ENCODE assay signal across 18 cellular contexts in the genomic region with DNA sequence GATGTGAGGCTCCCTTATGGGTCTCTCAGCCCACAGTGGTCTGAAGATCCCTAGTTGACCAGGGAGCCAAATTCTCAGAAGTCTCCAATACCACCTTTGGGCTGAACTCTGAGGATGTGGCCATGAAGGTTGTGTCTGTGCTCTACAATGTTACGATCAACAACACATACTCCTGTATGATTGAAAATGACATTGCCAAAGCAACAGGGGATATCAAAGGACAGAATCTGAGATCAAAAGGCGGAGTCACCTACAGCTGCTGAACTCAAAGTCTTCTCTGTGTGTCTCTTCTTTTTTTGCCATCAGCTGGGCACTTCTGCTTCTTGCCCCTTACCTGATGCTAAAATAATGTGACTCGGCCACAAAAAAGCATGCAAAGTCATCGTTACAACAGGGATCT. TPM values are rescaled to one million over a fixed set of nuclear protein-coding genes. Genes with fewer than 3 reads are reported as not detected.
DNase-seq lines count a peak whose midpoint lies in the region; ATAC-seq, FAIRE-seq and TF ChIP-seq lines count a peak whose summit lies in the region.
"Had no signal": no experiment of that assay in that cellular context is flagged by ENCODE, and none has a peak within 500 bp of the region (broad histone marks: within the 10 kb centered on the region; RNA-seq: fewer than 3 reads in every experiment).

No MANE protein-coding gene starts in this region.

- no peaks in the 10 kb centered on the region for H3K27me3 Mint-ChIP-seq in activated CD4-positive, alpha-beta T cell treated with anti-CD3 and anti-CD28 coated beads for 36 hours

- H3K4me1 ChIP-seq in A549 (no peaks in the 10 kb centered on the region), esophagus muscularis mucosa (no peaks in the 10 kb centered on the region)
- H3K4me1 ChIP-seq: BLaER1 had no signal

- intact Hi-C loops in activated CD4-positive, alpha-beta T cell treated with anti-CD3 and anti-CD28 coated beads for 36 hours (cut with DNase I, micrococcal nuclease): no loop called here
- intact Hi-C loops in esophagus muscularis mucosa (cut with DNase I): no loop called here

- no peak for TF ChIP-seq CTCF in A549 (IDR thresholded peaks at IDR 0.05)
- TF ChIP-seq CTCF in esophagus muscularis mucosa (IDR thresholded peaks at IDR 0.05): no peak

- TF ChIP-seq POLR2A in A549 (IDR thresholded peaks at IDR 0.05; ENCODE audit: low read length) (no peak), GM12892 (IDR thresholded peaks at IDR 0.05; ENCODE audit: low read depth, low read length) (no peak), esophagus muscularis mucosa (IDR thresholded peaks at IDR 0.05; ENCODE audit: low read depth) (no peak)

- FAIRE-seq in A549 (lab: Jason Lieb, UNC): peak; percentile 32
- FAIRE-seq in GM12892 (lab: Jason Lieb, UNC): peak; percentile 54
- FAIRE-seq: GM12878, GM19239 had no signal

- peak; percentile 42 for ATAC-seq in activated CD4-positive, alpha-beta T cell treated with anti-CD3 and anti-CD28 coated beads for 36 hours
- ATAC-seq in A549: no peak
- no peak for ATAC-seq in HG03442 (IDR thresholded peaks at IDR 0.05; ENCODE audit: unreplicated experiment)
- no peak for ATAC-seq in HG03135 (IDR thresholded peaks at IDR 0.05; ENCODE audit: unreplicated experiment)
- ATAC-seq: GM12878 had no signal

- CTCF ChIA-PET in activated CD4-positive, alpha-beta T cell treated with anti-CD3 and anti-CD28 coated beads for 36 hours (lab: Charles Lee): interaction anchor here (1.1 kb wide), 1 partner anchor 55 kb away, joined by 3 read pairs; no protein-coding TSS in a partner anchor
- CTCF ChIA-PET in A549 (lab: Yijun Ruan, JAX): interaction anchor here (1.2 to 2.3 kb wide), 2 partner anchors 9 to 611 kb away, joined by 3 to 9 read pairs; no protein-coding TSS in a partner anchor

- H3K36me3 ChIP-seq in esophagus muscularis mucosa: no peaks in the 10 kb centered on the region
- H3K36me3 ChIP-seq: BLaER1 had no signal

- H3K27me3 ChIP-seq in esophagus muscularis mucosa: peaks cover 0 to 18% (median 0%) of the 10 kb centered on the region in 4 donors
- H3K27me3 ChIP-seq: BLaER1 had no signal

- POLR2A ChIA-PET in activated CD4-positive, alpha-beta T cell treated with anti-CD3 and anti-CD28 coated beads for 36 hours (lab: Charles Lee): no interaction called here
- POLR2A ChIA-PET in A549 (lab: Yijun Ruan, JAX): no interaction called here

- no peak overlapping the region for H3K4me2 ChIP-seq in A549
- H3K4me2 ChIP-seq: BLaER1 had no signal

- H3K9me3 ChIP-seq in A549 (no peaks in the 10 kb centered on the region), esophagus muscularis mucosa (no peaks in the 10 kb centered on the region)
- H3K9me3 ChIP-seq: BLaER1 had no signal

- H3K27ac Mint-ChIP-seq in activated CD4-positive, alpha-beta T cell treated with anti-CD3 and anti-CD28 coated beads for 36 hours: no peak overlapping the region
- H3K27ac Mint-ChIP-seq: H9 had no signal

- no peak overlapping the region for H3K27ac ChIP-seq in A549
- no peak overlapping the region for H3K27ac ChIP-seq in esophagus muscularis mucosa (replicated peaks in 1 of 4)
- H3K27ac ChIP-seq: 22Rv1, BLaER1 had no signal

- TF ChIP-seq EP300 in A549 (IDR thresholded peaks at IDR 0.05): no peak
- TF ChIP-seq EP300 in esophagus muscularis mucosa (IDR thresholded peaks at IDR 0.05): no peak

- H3K4me3 ChIP-seq in A549 (no peak overlapping the region), esophagus muscularis mucosa (no peak overlapping the region)
- H3K4me3 ChIP-seq: BLaER1, GM12878 had no signal

- H3K4me3 Mint-ChIP-seq in activated CD4-positive, alpha-beta T cell treated with anti-CD3 and anti-CD28 coated beads for 36 hours: no peak overlapping the region
- H3K4me3 Mint-ChIP-seq: H9 had no signal

- 63% methylated on average over 4 of the region's 4 CpGs for WGBS in A549 (ENCODE audit: missing lambda C conversion rate)
- 63% methylated on average over 4 of the region's 4 CpGs for WGBS in esophagus muscularis mucosa

- no peaks in the 10 kb centered on the region for H3K36me3 Mint-ChIP-seq in activated CD4-positive, alpha-beta T cell treated with anti-CD3 and anti-CD28 coated beads for 36 hours (ENCODE audit: low read depth)

- DNase-seq in activated CD4-positive, alpha-beta T cell treated with anti-CD3 and anti-CD28 coated beads for 36 hours: no peak
- DNase-seq in activated CD4-positive, alpha-beta T cell treated with anti-CD3 and anti-CD28 coated beads for 48 hours: no peak
- DNase-seq in A549 (ENCODE audit: low read depth in 1 of 2, low spot score in 1 of 2) (no peak), GM12892 (ENCODE audit: insufficient read length) (no peak), esophagus muscularis mucosa (ENCODE audit: extremely low spot score) (peak; percentile 47)
- no peak for DNase-seq in activated naive CD4-positive, alpha-beta T cell (lab: John Stamatoyannopoulos, UW)
- DNase-seq: AML-193, Calu3, DMS 273 treated with DMSO at 0.1 percent for 48 hours, GOT3, H9 had no signal

- H3K4me1 Mint-ChIP-seq in activated CD4-positive, alpha-beta T cell treated with anti-CD3 and anti-CD28 coated beads for 36 hours: peaks cover 10% of the 10 kb centered on the region
- H3K4me1 Mint-ChIP-seq: H9 had no signal

- no peak for TF ChIP-seq RAD21 in A549 (conservative IDR thresholded peaks at IDR 0.05 in 1 of 2, IDR thresholded peaks at IDR 0.05 in 1 of 2)

- H3K9me3 Mint-ChIP-seq in activated CD4-positive, alpha-beta T cell treated with anti-CD3 and anti-CD28 coated beads for 36 hours (ENCODE audit: low read depth): no peaks in the 10 kb centered on the region

TF ChIP-seq in A549, 52 proteins besides CTCF, POLR2A, EP300 and RAD21:
- TF ChIP-seq KDM5A (IDR thresholded peaks at IDR 0.05) (no peak), HDAC2 (IDR thresholded peaks at IDR 0.05) (no peak), HOXA7 (CRISPR knock-in tag; IDR thresholded peaks at IDR 0.05) (no peak), HOXB13 (CRISPR knock-in tag; IDR thresholded peaks at IDR 0.05; ENCODE audit: low read depth) (no peak), JUN (IDR thresholded peaks at IDR 0.05) (no peak), NR3C1 (IDR thresholded peaks at IDR 0.05) (no peak), EHMT2 (IDR thresholded peaks at IDR 0.05; ENCODE audit: low read depth) (no peak), POLR2AphosphoS2 (conservative IDR thresholded peaks at IDR 0.05; ENCODE audit: low read length) (no peak), TP53 (CRISPR knock-in tag; IDR thresholded peaks at IDR 0.05) (no peak), RNF2 (IDR thresholded peaks at IDR 0.05; ENCODE audit: borderline replicate concordance, low read depth) (no peak), RFX5 (IDR thresholded peaks at IDR 0.05) (no peak), CHD4 (IDR thresholded peaks at IDR 0.05; ENCODE audit: borderline replicate concordance) (no peak)
- TF ChIP-seq, protein P1, sequence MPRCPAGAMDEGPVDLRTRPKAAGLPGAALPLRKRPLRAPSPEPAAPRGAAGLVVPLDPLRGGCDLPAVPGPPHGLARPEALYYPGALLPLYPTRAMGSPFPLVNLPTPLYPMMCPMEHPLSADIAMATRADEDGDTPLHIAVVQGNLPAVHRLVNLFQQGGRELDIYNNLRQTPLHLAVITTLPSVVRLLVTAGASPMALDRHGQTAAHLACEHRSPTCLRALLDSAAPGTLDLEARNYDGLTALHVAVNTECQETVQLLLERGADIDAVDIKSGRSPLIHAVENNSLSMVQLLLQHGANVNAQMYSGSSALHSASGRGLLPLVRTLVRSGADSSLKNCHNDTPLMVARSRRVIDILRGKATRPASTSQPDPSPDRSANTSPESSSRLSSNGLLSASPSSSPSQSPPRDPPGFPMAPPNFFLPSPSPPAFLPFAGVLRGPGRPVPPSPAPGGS (IDR thresholded peaks at IDR 0.05): no peak

RNA-seq across cellular contexts. Expression of a gene that starts 17.6 kb away (rescaled TPM):
- total RNA-seq in activated CD4-positive, alpha-beta T cell treated with anti-CD3 and anti-CD28 coated beads for 36 hours: not detected
- polyA plus RNA-seq in A549 (2011; rRNA removed) (2.9 and 3.6 TPM in 2 replicates), A549 (2017; fragmentation: RNase III; extraction: RNeasy Plus Mini Kit Qiagen cat#74134 plus additional on column Dnase treatment) (0.52 to 1.2 TPM (median 0.77 TPM) in 3 replicates)
- polyA plus RNA-seq in A549 (2012; cell fraction: cytosol; rRNA removed): 0.65 TPM in 2 replicates
- polyA plus RNA-seq in A549 (2012; cell fraction: nucleus; rRNA removed): 0.51 and 0.58 TPM in 2 replicates
- polyA minus RNA-seq in A549 (2011; rRNA and poly(A)+ RNA removed): 1.8 and 2.4 TPM in 2 replicates
- not detected for polyA plus RNA-seq in GM12892 (2012; ENCODE audit: missing spikeins)
- total RNA-seq in esophagus muscularis mucosa: under 1 TPM in 1 of 4 donors, not detected in 3; 0.83 TPM
- total RNA-seq: Calu3, G401, GM12878, H9 had no signal

RNA-seq across cellular contexts. Expression of a gene that starts 41.6 kb away (rescaled TPM):
- total RNA-seq in activated CD4-positive, alpha-beta T cell treated with anti-CD3 and anti-CD28 coated beads for 36 hours: 10 to 100 TPM in 1 of 2 experiments, 1 to 10 TPM in 1; 8.5 to 10.7 TPM
- polyA plus RNA-seq in A549 (2011; rRNA removed) (7.2 and 8.5 TPM in 2 replicates), A549 (2017; fragmentation: RNase III; extraction: RNeasy Plus Mini Kit Qiagen cat#74134 plus additional on column Dnase treatment) (7.6 to 8.1 TPM (median 7.6 TPM) in 3 replicates)
- 9.8 and 12.0 TPM in 2 replicates for polyA plus RNA-seq in A549 (2012; cell fraction: cytosol; rRNA removed)
- polyA plus RNA-seq in A549 (2012; cell fraction: nucleus; rRNA removed): 23.9 and 27.6 TPM in 2 replicates
- 14.7 TPM in 2 replicates for polyA minus RNA-seq in A549 (2011; rRNA and poly(A)+ RNA removed)
- 15.1 TPM for polyA plus RNA-seq in GM12892 (2012; ENCODE audit: missing spikeins)
- 100 to 1,000 TPM in 1 of 4 donors, 10 to 100 TPM in 3; 36.6 to 154 (median 65.3) TPM for total RNA-seq in esophagus muscularis mucosa
- total RNA-seq: G401 had no signal
